ENCODE assay signal across 2 cellular contexts in genomic region chr12:110693731-110694130, GRCh38.
TF ChIP-seq lines count a peak whose summit lies in the region.

No MANE protein-coding gene starts in this region.

TF ChIP-seq in SK-N-SH, 30 proteins besides CTCF, POLR2A, EP300 and RAD21 (continued from another document):
- peak; percentile 63 for TF ChIP-seq CHD2 (IDR thresholded peaks at IDR 0.05; ENCODE audit: low read length, partially characterized antibody)
- no peak for TF ChIP-seq NFIC (IDR thresholded peaks at IDR 0.05; ENCODE audit: borderline replicate concordance)
- TF ChIP-seq JUND (IDR thresholded peaks at IDR 0.05): no peak
- TF ChIP-seq MXI1 (IDR thresholded peaks at IDR 0.05; ENCODE audit: low read depth, low read length): no peak

TF ChIP-seq in SK-N-SH treated with all-trans-retinoic acid at 6 μM for 48 hours, 23 proteins besides CTCF, POLR2A, EP300 and RAD21:
- TF ChIP-seq, protein P1, sequence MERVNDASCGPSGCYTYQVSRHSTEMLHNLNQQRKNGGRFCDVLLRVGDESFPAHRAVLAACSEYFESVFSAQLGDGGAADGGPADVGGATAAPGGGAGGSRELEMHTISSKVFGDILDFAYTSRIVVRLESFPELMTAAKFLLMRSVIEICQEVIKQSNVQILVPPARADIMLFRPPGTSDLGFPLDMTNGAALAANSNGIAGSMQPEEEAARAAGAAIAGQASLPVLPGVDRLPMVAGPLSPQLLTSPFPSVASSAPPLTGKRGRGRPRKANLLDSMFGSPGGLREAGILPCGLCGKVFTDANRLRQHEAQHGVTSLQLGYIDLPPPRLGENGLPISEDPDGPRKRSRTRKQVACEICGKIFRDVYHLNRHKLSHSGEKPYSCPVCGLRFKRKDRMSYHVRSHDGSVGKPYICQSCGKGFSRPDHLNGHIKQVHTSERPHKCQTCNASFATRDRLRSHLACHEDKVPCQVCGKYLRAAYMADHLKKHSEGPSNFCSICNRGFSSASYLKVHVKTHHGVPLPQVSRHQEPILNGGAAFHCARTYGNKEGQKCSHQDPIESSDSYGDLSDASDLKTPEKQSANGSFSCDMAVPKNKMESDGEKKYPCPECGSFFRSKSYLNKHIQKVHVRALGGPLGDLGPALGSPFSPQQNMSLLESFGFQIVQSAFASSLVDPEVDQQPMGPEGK (CRISPR knock-in tag; IDR thresholded peaks at IDR 0.05; ENCODE audit: borderline replicate concordance): no peak
- TF ChIP-seq ZNF70 (CRISPR knock-in tag; IDR thresholded peaks at IDR 0.05): no peak
